Comparison of ENCODE assay signal across 31 cellular contexts in genomic region chr17:10821770-10822169, GRCh38. TPM values are rescaled to one million over a fixed set of nuclear protein-coding genes. Genes with fewer than 3 reads are reported as not detected.
"Had no signal": no experiment of that assay in that cellular context is flagged by ENCODE, and none has a peak within 500 bp of the region (broad histone marks: within the 10 kb centered on the region; RNA-seq: fewer than 3 reads in every experiment).

No MANE protein-coding gene starts in this region.

- ATAC-seq: stimulated activated effector memory CD8-positive, alpha-beta T cell treated with anti-CD3 and anti-CD28 coated beads, Interleukin-12 subunit alpha, Interleukin-12 subunit beta, amount 100 ng/mL, for 72 hours; stimulated activated memory B cell treated with anti-CD40 and anti-IgM and Interleukin-4, amounts not matched to agents 10 μg/mL and 1 μg/mL and 100 μg/mL, for 72 hours; stimulated activated naive B cell treated with anti-CD40 and anti-IgM and Interleukin-4, amounts not matched to agents 10 μg/mL and 1 μg/mL and 100 μg/mL, for 72 hours; stimulated activated naive CD8-positive, alpha-beta T cell treated with anti-CD3 and anti-CD28 coated beads, Interleukin-15, amount 100 ng/mL, for 72 hours; stimulated activated naive CD8-positive, alpha-beta T cell treated with anti-CD3 and anti-CD28 coated beads, Interleukin-15, Interleukin-2, amounts not matched to agents 100 U/mL and 50 U/mL, for 24 hours; upper lobe of right lung had no signal

- H3K36me3 Mint-ChIP-seq: stimulated activated effector memory CD8-positive, alpha-beta T cell treated with anti-CD3 and anti-CD28 coated beads, Interleukin-12 subunit alpha, Interleukin-12 subunit beta, amount 100 ng/mL, for 72 hours; stimulated activated memory B cell treated with anti-CD40 and anti-IgM and Interleukin-4, amounts not matched to agents 10 μg/mL and 1 μg/mL and 100 μg/mL, for 72 hours; stimulated activated naive B cell treated with anti-CD40 and anti-IgM and Interleukin-4, amounts not matched to agents 10 μg/mL and 1 μg/mL and 100 μg/mL, for 72 hours; type B pancreatic cell had no signal

- H3K4me1 ChIP-seq: stomach, suprapubic skin, thyroid gland, tibial artery, tibial nerve, transverse colon, upper lobe of left lung, upper lobe of right lung, uterus, vagina had no signal

- H3K27ac Mint-ChIP-seq: stimulated activated effector memory CD8-positive, alpha-beta T cell treated with anti-CD3 and anti-CD28 coated beads, Interleukin-12 subunit alpha, Interleukin-12 subunit beta, amount 100 ng/mL, for 72 hours; stimulated activated memory B cell treated with anti-CD40 and anti-IgM and Interleukin-4, amounts not matched to agents 10 μg/mL and 1 μg/mL and 100 μg/mL, for 72 hours; stimulated activated naive B cell treated with anti-CD40 and anti-IgM and Interleukin-4, amounts not matched to agents 10 μg/mL and 1 μg/mL and 100 μg/mL, for 72 hours; stimulated activated naive CD8-positive, alpha-beta T cell treated with anti-CD3 and anti-CD28 coated beads, Interleukin-15, amount 100 ng/mL, for 72 hours; stimulated activated naive CD8-positive, alpha-beta T cell treated with anti-CD3 and anti-CD28 coated beads, Interleukin-15, Interleukin-2, amounts not matched to agents 100 ng/mL and 50 ng/mL, for 24 hours; type B pancreatic cell had no signal

- H3K9me3 ChIP-seq: stomach, suprapubic skin, thoracic aorta, thyroid gland, tibial artery, tibial nerve, transverse colon, upper lobe of left lung, upper lobe of right lung, uterus, vagina had no signal

- H3K4me1 Mint-ChIP-seq: stimulated activated effector memory CD8-positive, alpha-beta T cell treated with anti-CD3 and anti-CD28 coated beads, Interleukin-12 subunit alpha, Interleukin-12 subunit beta, amount 100 ng/mL, for 72 hours; stimulated activated memory B cell treated with anti-CD40 and anti-IgM and Interleukin-4, amounts not matched to agents 10 μg/mL and 1 μg/mL and 100 μg/mL, for 72 hours; stimulated activated naive B cell treated with anti-CD40 and anti-IgM and Interleukin-4, amounts not matched to agents 10 μg/mL and 1 μg/mL and 100 μg/mL, for 72 hours; stimulated activated naive CD8-positive, alpha-beta T cell treated with anti-CD3 and anti-CD28 coated beads, Interleukin-15, amount 100 ng/mL, for 72 hours had no signal

- H3K27me3 ChIP-seq: stomach, suprapubic skin, thyroid gland, tibial artery, tibial nerve, transverse colon, upper lobe of left lung, upper lobe of right lung, uterus, vagina had no signal

- DNase-seq: stimulated activated CD4-positive, alpha-beta T cell treated with anti-CD3 and anti-CD28 coated beads, Interleukin-2, amount 100 ng/mL, for 48 hours; stimulated activated CD4-positive, alpha-beta T cell treated with anti-CD3 and anti-CD28 coated beads, Interleukin-4, amount 100 ng/mL, for 1 hour; stimulated activated CD4-positive, alpha-beta T cell treated with anti-CD3 and anti-CD28 coated beads, Interleukin-4, amount 100 ng/mL, for 24 hours; stimulated activated CD4-positive, alpha-beta T cell treated with anti-CD3 and anti-CD28 coated beads, Interleukin-4, amount 100 ng/mL, for 4 hours; stimulated activated CD8-positive, alpha-beta memory T cell treated with anti-CD3 and anti-CD28 coated beads, Interleukin-4, amount 100 ng/mL, for 48 hours; stimulated activated naive B cell treated with anti-CD40 and anti-IgM and Interleukin-4, amounts not matched to agents 10 μg/mL and 1 μg/mL and 100 μg/mL, for 72 hours; stimulated activated naive CD4-positive, alpha-beta T cell; stimulated activated naive CD4-positive, alpha-beta T cell treated with Interleukin-2 at 50 U/mL for 16 hours; stimulated activated naive CD8-positive, alpha-beta T cell treated with anti-CD3 and anti-CD28 coated beads, Interleukin-15, amount 100 ng/mL, for 72 hours; stimulated activated naive CD8-positive, alpha-beta T cell treated with anti-CD3 and anti-CD28 coated beads, Interleukin-15, Interleukin-2, amounts not matched to agents 100 U/mL and 50 U/mL, for 24 hours; stomach; substantia nigra; thyroid gland; tibial artery; transverse colon; trophoblast cell; upper lobe of left lung; upper lobe of right lung; uterus had no signal

- H3K27me3 Mint-ChIP-seq: stimulated activated naive CD8-positive, alpha-beta T cell treated with anti-CD3 and anti-CD28 coated beads, Interleukin-15, amount 100 ng/mL, for 72 hours; stimulated activated naive CD8-positive, alpha-beta T cell treated with anti-CD3 and anti-CD28 coated beads, Interleukin-15, Interleukin-2, amounts not matched to agents 100 ng/mL and 50 ng/mL, for 24 hours had no signal

- H3K36me3 ChIP-seq: stomach, suprapubic skin, thoracic aorta, thyroid gland, tibial artery, tibial nerve, transverse colon, upper lobe of left lung, upper lobe of right lung, uterus, vagina had no signal

- H3K9me3 Mint-ChIP-seq: stimulated activated effector memory CD8-positive, alpha-beta T cell treated with anti-CD3 and anti-CD28 coated beads, Interleukin-12 subunit alpha, Interleukin-12 subunit beta, amount 100 ng/mL, for 72 hours; stimulated activated memory B cell treated with anti-CD40 and anti-IgM and Interleukin-4, amounts not matched to agents 10 μg/mL and 1 μg/mL and 100 μg/mL, for 72 hours; stimulated activated naive B cell treated with anti-CD40 and anti-IgM and Interleukin-4, amounts not matched to agents 10 μg/mL and 1 μg/mL and 100 μg/mL, for 72 hours; stimulated activated naive CD8-positive, alpha-beta T cell treated with anti-CD3 and anti-CD28 coated beads, Interleukin-15, amount 100 ng/mL, for 72 hours; stimulated activated naive CD8-positive, alpha-beta T cell treated with anti-CD3 and anti-CD28 coated beads, Interleukin-15, Interleukin-2, amounts not matched to agents 100 ng/mL and 50 ng/mL, for 24 hours; type B pancreatic cell had no signal

- FAIRE-seq: urothelium cell line had no signal

- H3K27ac ChIP-seq: stomach, suprapubic skin, thoracic aorta, thyroid gland, tibial artery, tibial nerve, transverse colon, upper lobe of left lung, upper lobe of right lung, uterus, vagina had no signal

- H3K4me3 ChIP-seq: stomach, suprapubic skin, thoracic aorta, thyroid gland, tibial artery, tibial nerve, transverse colon, upper lobe of left lung, upper lobe of right lung, uterus, vagina had no signal

- H3K4me3 Mint-ChIP-seq: stimulated activated effector memory CD8-positive, alpha-beta T cell treated with anti-CD3 and anti-CD28 coated beads, Interleukin-12 subunit alpha, Interleukin-12 subunit beta, amount 100 ng/mL, for 72 hours; stimulated activated memory B cell treated with anti-CD40 and anti-IgM and Interleukin-4, amounts not matched to agents 10 μg/mL and 1 μg/mL and 100 μg/mL, for 72 hours; stimulated activated naive B cell treated with anti-CD40 and anti-IgM and Interleukin-4, amounts not matched to agents 10 μg/mL and 1 μg/mL and 100 μg/mL, for 72 hours; stimulated activated naive CD8-positive, alpha-beta T cell treated with anti-CD3 and anti-CD28 coated beads, Interleukin-15, amount 100 ng/mL, for 72 hours; stimulated activated naive CD8-positive, alpha-beta T cell treated with anti-CD3 and anti-CD28 coated beads, Interleukin-15, Interleukin-2, amounts not matched to agents 100 ng/mL and 50 ng/mL, for 24 hours; type B pancreatic cell had no signal

RNA-seq across cellular contexts. Expression of gene PIRT, which starts 16.1 kb away (rescaled TPM):
- total RNA-seq: subcutaneous adipose tissue, thoracic aorta, thyroid gland, tibial nerve, upper lobe of left lung, upper lobe of right lung, ureter had no signal

RNA-seq across cellular contexts. Expression of gene TMEM238L, which starts 17.9 kb away (rescaled TPM):
- total RNA-seq: subcutaneous adipose tissue, temporal lobe, thoracic aorta, thyroid gland, tibial nerve, upper lobe of left lung, upper lobe of right lung, uterus had no signal
